ENCODE assay signal across 25 cellular contexts in the genomic region with DNA sequence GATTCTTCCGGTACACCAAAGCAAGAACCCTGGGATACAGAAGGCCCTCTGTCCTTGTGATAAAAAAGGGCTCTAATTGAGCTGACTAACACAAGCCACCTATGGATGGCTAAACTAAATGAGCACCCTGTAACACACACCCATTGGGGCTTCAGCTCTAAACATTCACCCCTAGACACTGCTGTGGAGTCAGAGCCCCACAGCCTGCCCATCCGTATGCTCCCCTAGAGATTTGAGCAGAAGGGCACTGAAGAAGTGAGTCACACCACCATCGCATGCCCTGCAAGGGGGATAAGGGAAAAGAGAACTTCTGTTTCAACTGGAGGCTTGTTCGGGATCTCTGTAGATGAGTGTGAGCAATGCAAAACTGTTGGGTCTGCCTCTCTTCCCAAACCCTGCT.
"Had no signal": no experiment of that assay in that cellular context is flagged by ENCODE, and none has a peak within 500 bp of the region (broad histone marks: within the 10 kb centered on the region; RNA-seq: fewer than 3 reads in every experiment).

No MANE protein-coding gene starts in this region.

- H3K36me3 ChIP-seq: colonic mucosa, gastrocnemius medialis, heart right ventricle, left lung, lower lobe of right lung had no signal

- FAIRE-seq: endometrium, islet of Langerhans, keratinocyte had no signal

- H3K27ac Mint-ChIP-seq: dendritic cell treated with granulocyte-macrophage colony-stimulating factor and Interleukin-4, amounts not matched to agents 40 ng/mL and 50 ng/mL, for 4 days; effector memory CD8-positive, alpha-beta T cell; endodermal cell; mesothelial cell of epicardium; naive B cell had no signal

- H3K27me3 Mint-ChIP-seq: dendritic cell treated with granulocyte-macrophage colony-stimulating factor and Interleukin-4, amounts not matched to agents 40 ng/mL and 50 ng/mL, for 4 days; effector memory CD8-positive, alpha-beta T cell; naive B cell had no signal

- H3K36me3 Mint-ChIP-seq: mesothelial cell of epicardium, naive B cell had no signal

- H3K4me1 Mint-ChIP-seq: endodermal cell, mesothelial cell of epicardium, naive B cell had no signal

- H3K4me1 ChIP-seq: colonic mucosa, foreskin keratinocyte, gastrocnemius medialis, heart right ventricle, left lung, lower lobe of right lung had no signal

- H3K4me3 Mint-ChIP-seq: dendritic cell treated with granulocyte-macrophage colony-stimulating factor and Interleukin-4, amounts not matched to agents 40 ng/mL and 50 ng/mL, for 4 days; effector memory CD8-positive, alpha-beta T cell; endodermal cell; mesothelial cell of epicardium; naive B cell had no signal

- H3K27ac ChIP-seq: colonic mucosa, epithelial cell of prostate, foreskin keratinocyte, gastrocnemius medialis, heart right ventricle, left lung, lower lobe of right lung had no signal

- H3K9me3 Mint-ChIP-seq: endodermal cell, mesothelial cell of epicardium had no signal

- H3K27me3 ChIP-seq: colonic mucosa, foreskin keratinocyte, gastrocnemius medialis, heart right ventricle, left lung had no signal

- DNase-seq: colonic mucosa; cortex of kidney; effector CD8-positive, alpha-beta T cell; effector memory CD8-positive, alpha-beta T cell; endodermal cell; erythroblast; foreskin keratinocyte; gastrocnemius medialis; glutamatergic neuron; head of caudate nucleus; heart right ventricle; hippocampal formation; left cardiac atrium; left lung; left ventricle myocardium superior; lower lobe of right lung; mesenchymal stem cell; mucosa of descending colon; naive B cell had no signal

- H3K9me3 ChIP-seq: colonic mucosa, gastrocnemius medialis, lower lobe of right lung had no signal

- H3K4me3 ChIP-seq: colonic mucosa, gastrocnemius medialis, heart right ventricle, left lung, lower lobe of right lung, mucosa of descending colon had no signal
